18 cellular contexts compared by ENCODE assay signal in genomic region chr11:9814108-9814507, GRCh38.
DNase-seq lines count a peak whose midpoint lies in the region; ATAC-seq, FAIRE-seq and TF ChIP-seq lines count a peak whose summit lies in the region.
"Had no signal": no experiment of that assay in that cellular context is flagged by ENCODE, and none has a peak within 500 bp of the region (broad histone marks: within the 10 kb centered on the region; RNA-seq: fewer than 3 reads in every experiment).

No MANE protein-coding gene starts in this region.

- TF ChIP-seq CTCF in SK-N-SH (IDR thresholded peaks at IDR 0.05) = no peak

- no peak overlapping the region for H2AFZ ChIP-seq in SK-N-SH (ENCODE audit: low read depth)
- H2AFZ ChIP-seq in mesenchymal stem cell (ENCODE audit: low read depth, low read length) = no peak overlapping the region

- CTCF ChIA-PET in SK-N-SH (lab: Yijun Ruan, JAX) = interaction anchor here (0.7 to 0.8 kb wide), 2 partner anchors 15 to 20 kb away, joined by 3 read pairs; no protein-coding TSS in a partner anchor
- CTCF ChIA-PET in activated CD4-positive, alpha-beta T cell treated with anti-CD3 and anti-CD28 coated beads for 36 hours (lab: Charles Lee) = interaction anchor here (1.3 kb wide), 1 partner anchor 23 kb away, joined by 3 read pairs; no protein-coding TSS in a partner anchor

- no peak overlapping the region for H2AK5ac ChIP-seq in mesenchymal stem cell (ENCODE audit: low read length, severe bottlenecking)

- peaks cover 6% of the 10 kb centered on the region for H3K36me3 Mint-ChIP-seq in activated CD4-positive, alpha-beta T cell treated with anti-CD3 and anti-CD28 coated beads for 36 hours (ENCODE audit: low read depth)

- no peak overlapping the region for H2BK120ac ChIP-seq in mesenchymal stem cell (ENCODE audit: low read depth, low read length)

- peak; percentile 17 for FAIRE-seq in TTC549 (lab: Jason Lieb, UNC)
- FAIRE-seq: GM12878, HepG2, HTR-8/SVneo had no signal

- DNase-seq in SK-N-SH = no peak
- DNase-seq in mesenchymal stem cell = no peak
- no peak for DNase-seq in H4 (ENCODE audit: low spot score)
- no peak for DNase-seq in NCI-H345 treated with DMSO at 0.1 percent for 48 hours (lab: John Stamatoyannopoulos, UW; ENCODE audit: unreplicated experiment)
- DNase-seq in activated CD4-positive, alpha-beta T cell treated with anti-CD3 and anti-CD28 coated beads for 36 hours = no peak
- DNase-seq: ACHN; Calu3; CD4-positive, CD25-positive, alpha-beta regulatory T cell; DMS 273 treated with DMSO at 0.1 percent for 48 hours; GOT3 had no signal

- H3K4me3 ChIP-seq in SK-N-SH (ENCODE audit: low read depth in 2 of 2, low read length in 1 of 2) = no peak overlapping the region
- H3K4me3 ChIP-seq in mesenchymal stem cell (ENCODE audit: insufficient read depth in 1 of 2, low read depth in 1 of 2, low read length in 2 of 2) = no peak overlapping the region
- H3K4me3 ChIP-seq: BLaER1 treated with 17β-estradiol and CSF1 and Interleukin-3, amounts not matched to agents 10 nM and 100 nM; GM12878; HAP-1 had no signal

- no peak overlapping the region for H3K4me3 Mint-ChIP-seq in activated CD4-positive, alpha-beta T cell treated with anti-CD3 and anti-CD28 coated beads for 36 hours
- H3K4me3 Mint-ChIP-seq: CD4-positive, CD25-positive, alpha-beta regulatory T cell had no signal

- no peaks in the 10 kb centered on the region for H3K79me2 ChIP-seq in SK-N-SH (ENCODE audit: insufficient read depth)

- H4K20me1 ChIP-seq in SK-N-SH (ENCODE audit: insufficient read depth) = no peaks in the 10 kb centered on the region
- H4K20me1 ChIP-seq: BLaER1 treated with 17β-estradiol and CSF1 and Interleukin-3, amounts not matched to agents 10 nM and 100 nM had no signal

- POLR2A ChIA-PET in SK-N-SH (lab: Yijun Ruan, JAX) = no interaction called here
- POLR2A ChIA-PET in activated CD4-positive, alpha-beta T cell treated with anti-CD3 and anti-CD28 coated beads for 36 hours (lab: Charles Lee) = no interaction called here

- H3K4ac ChIP-seq in mesenchymal stem cell (ENCODE audit: low read depth in 1 of 2, low read length in 2 of 2) = no peak overlapping the region

- H3K27ac Mint-ChIP-seq in activated CD4-positive, alpha-beta T cell treated with anti-CD3 and anti-CD28 coated beads for 36 hours = no peak overlapping the region
- H3K27ac Mint-ChIP-seq: CD4-positive, CD25-positive, alpha-beta regulatory T cell had no signal

- H3K9me3 Mint-ChIP-seq in activated CD4-positive, alpha-beta T cell treated with anti-CD3 and anti-CD28 coated beads for 36 hours (ENCODE audit: low read depth) = no peaks in the 10 kb centered on the region
- H3K9me3 Mint-ChIP-seq: CD4-positive, CD25-positive, alpha-beta regulatory T cell had no signal

- no peaks in the 10 kb centered on the region for H3K27me3 Mint-ChIP-seq in activated CD4-positive, alpha-beta T cell treated with anti-CD3 and anti-CD28 coated beads for 36 hours
- H3K27me3 Mint-ChIP-seq: CD4-positive, CD25-positive, alpha-beta regulatory T cell had no signal

- no peaks in the 10 kb centered on the region for H3K27me3 ChIP-seq in SK-N-SH (ENCODE audit: insufficient read depth)
- no peaks in the 10 kb centered on the region for H3K27me3 ChIP-seq in mesenchymal stem cell (ENCODE audit: control insufficient read depth in 1 of 2, insufficient read depth in 1 of 2, low read length in 2 of 2)
- H3K27me3 ChIP-seq: BLaER1 treated with 17β-estradiol and CSF1 and Interleukin-3, amounts not matched to agents 10 nM and 100 nM had no signal

- H2BK12ac ChIP-seq in mesenchymal stem cell (ENCODE audit: low read length in 2 of 2) = no peak overlapping the region

- no peak overlapping the region for H4K91ac ChIP-seq in mesenchymal stem cell (ENCODE audit: low read length)

- H2BK15ac ChIP-seq in mesenchymal stem cell (ENCODE audit: low read depth, poor library complexity, severe bottlenecking) = no peak overlapping the region

- H3K4me1 Mint-ChIP-seq in activated CD4-positive, alpha-beta T cell treated with anti-CD3 and anti-CD28 coated beads for 36 hours = no peaks in the 10 kb centered on the region
- H3K4me1 Mint-ChIP-seq: CD4-positive, CD25-positive, alpha-beta regulatory T cell had no signal

- H3K27ac ChIP-seq in SK-N-SH (ENCODE audit: low read depth in 2 of 2, low read length in 1 of 2) (peak overlapping the region in 1 of 2 experiments; percentile 74; a peak in 2 of 4 replicates), mesenchymal stem cell (ENCODE audit: low read length, poor library complexity, severe bottlenecking) (no peak overlapping the region)
- H3K27ac ChIP-seq: 22Rv1; BLaER1 treated with 17β-estradiol and CSF1 and Interleukin-3, amounts not matched to agents 10 nM and 100 nM had no signal

- H4K8ac ChIP-seq in mesenchymal stem cell (ENCODE audit: low read length) = no peak overlapping the region

- H3K9me2 ChIP-seq in SK-N-SH = no peaks in the 10 kb centered on the region

- H3K4me1 ChIP-seq in SK-N-SH (ENCODE audit: control insufficient read depth in 1 of 2, insufficient read depth in 2 of 2, low read depth in 1 of 2, low read length in 1 of 2) (no peaks in the 10 kb centered on the region; a peak in 2 of 4 replicates), mesenchymal stem cell (ENCODE audit: control insufficient read depth, insufficient read depth, low read depth, low read length) (peaks cover 4% of the 10 kb centered on the region)

- H3K14ac ChIP-seq in mesenchymal stem cell (ENCODE audit: low read length in 2 of 2) = no peak overlapping the region

- H3K4me2 ChIP-seq in SK-N-SH (no peak overlapping the region), mesenchymal stem cell (ENCODE audit: low read length, poor library complexity, severe bottlenecking) (no peak overlapping the region)
- H3K4me2 ChIP-seq: BLaER1 treated with 17β-estradiol and CSF1 and Interleukin-3, amounts not matched to agents 10 nM and 100 nM had no signal

- no peak overlapping the region for H2BK5ac ChIP-seq in mesenchymal stem cell (ENCODE audit: low read depth, low read length, poor library complexity, severe bottlenecking)

- H3F3A ChIP-seq in SK-N-SH (replicated peaks; ENCODE audit: insufficient read depth) = peaks cover 17% of the 10 kb centered on the region

- peaks cover 11 to 15% of the 10 kb centered on the region in 2 experiments for H3K36me3 ChIP-seq in SK-N-SH (replicated peaks in 1 of 2; ENCODE audit: control insufficient read depth in 1 of 2, insufficient read depth in 2 of 2, low read length in 1 of 2)
- H3K36me3 ChIP-seq in mesenchymal stem cell (ENCODE audit: control insufficient read depth in 1 of 2, insufficient read depth in 2 of 2, low read depth in 1 of 2, low read length in 2 of 2) = peaks cover 6 to 32% of the 10 kb centered on the region in 2 experiments
- H3K36me3 ChIP-seq: HAP-1 had no signal

- H3K9me3 ChIP-seq in SK-N-SH (no peaks in the 10 kb centered on the region), mesenchymal stem cell (ENCODE audit: control insufficient read depth, low read length) (no peaks in the 10 kb centered on the region)
- H3K9me3 ChIP-seq: BLaER1 treated with 17β-estradiol and CSF1 and Interleukin-3, amounts not matched to agents 10 nM and 100 nM; HAP-1 had no signal

- no peak for TF ChIP-seq EP300 in SK-N-SH (IDR thresholded peaks at IDR 0.05; ENCODE audit: borderline replicate concordance in 1 of 2, low read depth in 1 of 2, low read length in 1 of 2)

- no peak overlapping the region for H3K9ac ChIP-seq in SK-N-SH
- peak overlapping the region; percentile 73 for H3K9ac ChIP-seq in mesenchymal stem cell (ENCODE audit: low read length)
- H3K9ac ChIP-seq: BLaER1 treated with 17β-estradiol and CSF1 and Interleukin-3, amounts not matched to agents 10 nM and 100 nM had no signal

- peak; percentile 78 for ATAC-seq in SK-N-SH treated with all-trans-retinoic acid at 6 μM for 48 hours
- ATAC-seq in activated CD4-positive, alpha-beta T cell treated with anti-CD3 and anti-CD28 coated beads for 36 hours = no peak
- ATAC-seq: GM12878, HepG2 had no signal

- TF ChIP-seq RAD21 in SK-N-SH (IDR thresholded peaks at IDR 0.05; ENCODE audit: low read length) = no peak

- no peaks in the 10 kb centered on the region for H3K79me1 ChIP-seq in mesenchymal stem cell (replicated peaks; ENCODE audit: low read length, poor library complexity, severe bottlenecking)

- no peak overlapping the region for H3K18ac ChIP-seq in mesenchymal stem cell (ENCODE audit: low read depth in 1 of 2, low read length in 2 of 2)

- H3K23ac ChIP-seq in mesenchymal stem cell (ENCODE audit: low read length in 2 of 2) = no peak overlapping the region

- intact Hi-C loops in activated CD4-positive, alpha-beta T cell treated with anti-CD3 and anti-CD28 coated beads for 36 hours (cut with DNase I, micrococcal nuclease) = no loop called here

TF ChIP-seq in SK-N-SH treated with all-trans-retinoic acid at 6 μM for 48 hours, 23 proteins besides CTCF, POLR2A, EP300 and RAD21 (continues in another document):
- TF ChIP-seq ZC3H10 (CRISPR knock-in tag; IDR thresholded peaks at IDR 0.05) = 0 out of 2 replicates have a peak, but pooled peaks have one; percentile 12
- TF ChIP-seq PPARA (CRISPR knock-in tag; IDR thresholded peaks at IDR 0.05; ENCODE audit: borderline replicate concordance) = no peak

TF ChIP-seq in SK-N-SH, 30 proteins besides CTCF, POLR2A, EP300 and RAD21 (continues in another document):
- TF ChIP-seq FOXM1 (IDR thresholded peaks at IDR 0.05; ENCODE audit: low read depth) = no peak
- TF ChIP-seq EZH2phosphoT487 (IDR thresholded peaks at IDR 0.05; ENCODE audit: borderline replicate concordance, low read depth) = no peak
- TF ChIP-seq IRF3 (IDR thresholded peaks at IDR 0.05; ENCODE audit: low read depth, low read length) = no peak
- no peak for TF ChIP-seq POLR2AphosphoS5 (IDR thresholded peaks at IDR 0.05; ENCODE audit: low read depth, low read length)
- no peak for TF ChIP-seq USF1 (IDR thresholded peaks at IDR 0.05; ENCODE audit: borderline replicate concordance, low read depth)
- TF ChIP-seq GABPA (IDR thresholded peaks at IDR 0.05; ENCODE audit: low read depth) = no peak
